21 cellular contexts compared by ENCODE assay signal in the genomic region with DNA sequence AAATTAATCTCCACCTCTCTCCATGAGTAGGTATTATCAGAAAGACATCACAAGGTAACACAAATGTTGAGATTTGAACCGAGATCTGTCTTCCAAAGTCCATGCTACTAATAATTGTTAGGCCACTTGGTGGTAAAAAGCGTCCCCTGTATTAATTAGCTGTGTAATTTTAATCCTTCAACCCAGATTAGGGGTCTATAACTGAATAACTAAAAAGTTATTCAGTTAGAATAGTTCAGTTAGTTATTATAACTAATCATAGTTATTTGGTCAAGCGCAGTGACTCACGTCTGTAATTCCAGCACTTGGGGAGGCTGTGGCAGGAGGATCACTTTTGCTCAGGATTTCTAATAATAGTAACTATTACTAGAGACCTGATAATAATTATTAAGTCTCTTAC.
"Had no signal": no experiment of that assay in that cellular context is flagged by ENCODE, and none has a peak within 500 bp of the region (broad histone marks: within the 10 kb centered on the region; RNA-seq: fewer than 3 reads in every experiment).

No MANE protein-coding gene starts in this region.

- H3K36me3 ChIP-seq: prostate gland had no signal

- H3K27ac ChIP-seq: dorsolateral prefrontal cortex, esophagus muscularis mucosa, foreskin keratinocyte, left lung, prostate gland, sigmoid colon, spleen, suprapubic skin, transverse colon had no signal

- H3K9me3 ChIP-seq: esophagus muscularis mucosa, left lung, prostate gland, sigmoid colon, spleen, suprapubic skin, transverse colon had no signal

- H3K4me3 Mint-ChIP-seq: naive thymus-derived CD4-positive, alpha-beta T cell; nephron progenitor cell; stimulated activated memory B cell treated with anti-CD40 and anti-IgM and Interleukin-4, amounts not matched to agents 10 μg/mL and 1 μg/mL and 100 μg/mL, for 72 hours had no signal

- H3K27me3 ChIP-seq: dorsolateral prefrontal cortex, esophagus muscularis mucosa, foreskin keratinocyte, left lung, sigmoid colon, spleen, suprapubic skin, transverse colon had no signal

- H3K4me1 ChIP-seq: foreskin keratinocyte had no signal

- H3K4me3 ChIP-seq: dorsolateral prefrontal cortex, esophagus muscularis mucosa, left lung, prostate gland, sigmoid colon, spleen, suprapubic skin, transverse colon had no signal

- H3K9me3 Mint-ChIP-seq: naive thymus-derived CD4-positive, alpha-beta T cell; stimulated activated memory B cell treated with anti-CD40 and anti-IgM and Interleukin-4, amounts not matched to agents 10 μg/mL and 1 μg/mL and 100 μg/mL, for 72 hours had no signal

- H3K27ac Mint-ChIP-seq: stimulated activated memory B cell treated with anti-CD40 and anti-IgM and Interleukin-4, amounts not matched to agents 10 μg/mL and 1 μg/mL and 100 μg/mL, for 72 hours had no signal

- DNase-seq: cortex of kidney; dorsolateral prefrontal cortex; effector CD8-positive, alpha-beta T cell; foreskin keratinocyte; left cardiac atrium; left lung; mesendoderm; midbrain; naive thymus-derived CD4-positive, alpha-beta T cell; nephron progenitor cell; nucleus accumbens; right cardiac atrium; sigmoid colon; spleen; stimulated activated CD4-positive, alpha-beta T cell treated with anti-CD3 and anti-CD28 coated beads, Interleukin-4, amount 100 ng/mL, for 4 hours; stimulated activated naive CD8-positive, alpha-beta T cell treated with anti-CD3 and anti-CD28 coated beads, Interleukin-15, Interleukin-2, amounts not matched to agents 100 U/mL and 50 U/mL, for 24 hours; transverse colon had no signal

- H3K27me3 Mint-ChIP-seq: naive thymus-derived CD4-positive, alpha-beta T cell; stimulated activated memory B cell treated with anti-CD40 and anti-IgM and Interleukin-4, amounts not matched to agents 10 μg/mL and 1 μg/mL and 100 μg/mL, for 72 hours had no signal
